ENCODE assay signal across 2 cellular contexts in the genomic region with DNA sequence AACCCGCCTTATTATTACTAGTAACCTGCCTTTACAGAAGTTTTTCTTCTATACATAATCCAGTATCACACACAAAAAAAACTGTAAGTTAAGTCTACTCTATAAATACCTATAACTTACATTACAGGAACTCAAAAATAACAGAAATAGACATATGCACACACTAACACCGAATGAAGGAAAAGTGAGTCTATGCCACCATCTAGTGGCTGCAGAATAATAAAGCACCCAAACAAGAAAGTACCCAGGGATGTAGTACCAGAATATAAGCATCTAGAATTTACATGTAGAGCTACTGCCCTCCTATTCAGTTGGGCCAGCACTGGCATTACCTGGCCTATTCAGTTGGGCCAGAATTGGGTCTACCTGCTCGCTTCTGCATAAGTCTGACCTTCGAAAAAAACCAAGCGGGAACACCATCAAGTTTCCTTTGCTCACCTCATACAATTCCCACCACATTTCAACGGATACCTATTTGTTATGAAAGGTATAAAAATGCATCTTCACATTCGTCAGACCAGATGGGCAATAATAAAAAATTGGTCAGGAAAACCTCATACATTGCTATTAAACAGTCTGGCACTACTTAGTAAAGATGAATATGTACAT.
TF ChIP-seq lines count a peak whose summit lies in the region.

No MANE protein-coding gene starts in this region.

TF ChIP-seq in Ishikawa, 13 proteins besides CTCF, POLR2A, EP300 and RAD21:
- TF ChIP-seq YY1 (IDR thresholded peaks at IDR 0.05; ENCODE audit: low read depth), result no peak
- TF ChIP-seq, protein P1, sequence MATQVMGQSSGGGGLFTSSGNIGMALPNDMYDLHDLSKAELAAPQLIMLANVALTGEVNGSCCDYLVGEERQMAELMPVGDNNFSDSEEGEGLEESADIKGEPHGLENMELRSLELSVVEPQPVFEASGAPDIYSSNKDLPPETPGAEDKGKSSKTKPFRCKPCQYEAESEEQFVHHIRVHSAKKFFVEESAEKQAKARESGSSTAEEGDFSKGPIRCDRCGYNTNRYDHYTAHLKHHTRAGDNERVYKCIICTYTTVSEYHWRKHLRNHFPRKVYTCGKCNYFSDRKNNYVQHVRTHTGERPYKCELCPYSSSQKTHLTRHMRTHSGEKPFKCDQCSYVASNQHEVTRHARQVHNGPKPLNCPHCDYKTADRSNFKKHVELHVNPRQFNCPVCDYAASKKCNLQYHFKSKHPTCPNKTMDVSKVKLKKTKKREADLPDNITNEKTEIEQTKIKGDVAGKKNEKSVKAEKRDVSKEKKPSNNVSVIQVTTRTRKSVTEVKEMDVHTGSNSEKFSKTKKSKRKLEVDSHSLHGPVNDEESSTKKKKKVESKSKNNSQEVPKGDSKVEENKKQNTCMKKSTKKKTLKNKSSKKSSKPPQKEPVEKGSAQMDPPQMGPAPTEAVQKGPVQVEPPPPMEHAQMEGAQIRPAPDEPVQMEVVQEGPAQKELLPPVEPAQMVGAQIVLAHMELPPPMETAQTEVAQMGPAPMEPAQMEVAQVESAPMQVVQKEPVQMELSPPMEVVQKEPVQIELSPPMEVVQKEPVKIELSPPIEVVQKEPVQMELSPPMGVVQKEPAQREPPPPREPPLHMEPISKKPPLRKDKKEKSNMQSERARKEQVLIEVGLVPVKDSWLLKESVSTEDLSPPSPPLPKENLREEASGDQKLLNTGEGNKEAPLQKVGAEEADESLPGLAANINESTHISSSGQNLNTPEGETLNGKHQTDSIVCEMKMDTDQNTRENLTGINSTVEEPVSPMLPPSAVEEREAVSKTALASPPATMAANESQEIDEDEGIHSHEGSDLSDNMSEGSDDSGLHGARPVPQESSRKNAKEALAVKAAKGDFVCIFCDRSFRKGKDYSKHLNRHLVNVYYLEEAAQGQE (IDR thresholded peaks at IDR 0.05; ENCODE audit: low read depth), result no peak
- TF ChIP-seq FOXM1 (IDR thresholded peaks at IDR 0.05; ENCODE audit: borderline replicate concordance, low read depth), result no peak
- TF ChIP-seq TEAD4 (IDR thresholded peaks at IDR 0.05), result no peak
- TF ChIP-seq, protein P2, sequence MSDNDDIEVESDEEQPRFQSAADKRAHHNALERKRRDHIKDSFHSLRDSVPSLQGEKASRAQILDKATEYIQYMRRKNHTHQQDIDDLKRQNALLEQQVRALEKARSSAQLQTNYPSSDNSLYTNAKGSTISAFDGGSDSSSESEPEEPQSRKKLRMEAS (IDR thresholded peaks at IDR 0.05), result no peak
- TF ChIP-seq CREB1 (IDR thresholded peaks at IDR 0.05; ENCODE audit: low read depth), result no peak
- no peak for TF ChIP-seq EGR1 (IDR thresholded peaks at IDR 0.05)
- TF ChIP-seq, protein P3, sequence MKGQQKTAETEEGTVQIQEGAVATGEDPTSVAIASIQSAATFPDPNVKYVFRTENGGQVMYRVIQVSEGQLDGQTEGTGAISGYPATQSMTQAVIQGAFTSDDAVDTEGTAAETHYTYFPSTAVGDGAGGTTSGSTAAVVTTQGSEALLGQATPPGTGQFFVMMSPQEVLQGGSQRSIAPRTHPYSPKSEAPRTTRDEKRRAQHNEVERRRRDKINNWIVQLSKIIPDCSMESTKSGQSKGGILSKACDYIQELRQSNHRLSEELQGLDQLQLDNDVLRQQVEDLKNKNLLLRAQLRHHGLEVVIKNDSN (IDR thresholded peaks at IDR 0.05), result no peak
- TF ChIP-seq TAF1 (IDR thresholded peaks at IDR 0.05; ENCODE audit: low read depth), result no peak
TF ChIP-seq in Ishikawa: peak in this region for 0.

TF ChIP-seq in HepG2, 621 proteins besides CTCF, POLR2A, EP300 and RAD21:
- peak; percentile 81 for TF ChIP-seq STAG1 (CRISPR knock-in tag; IDR thresholded peaks at IDR 0.05)
- TF ChIP-seq, protein P4, sequence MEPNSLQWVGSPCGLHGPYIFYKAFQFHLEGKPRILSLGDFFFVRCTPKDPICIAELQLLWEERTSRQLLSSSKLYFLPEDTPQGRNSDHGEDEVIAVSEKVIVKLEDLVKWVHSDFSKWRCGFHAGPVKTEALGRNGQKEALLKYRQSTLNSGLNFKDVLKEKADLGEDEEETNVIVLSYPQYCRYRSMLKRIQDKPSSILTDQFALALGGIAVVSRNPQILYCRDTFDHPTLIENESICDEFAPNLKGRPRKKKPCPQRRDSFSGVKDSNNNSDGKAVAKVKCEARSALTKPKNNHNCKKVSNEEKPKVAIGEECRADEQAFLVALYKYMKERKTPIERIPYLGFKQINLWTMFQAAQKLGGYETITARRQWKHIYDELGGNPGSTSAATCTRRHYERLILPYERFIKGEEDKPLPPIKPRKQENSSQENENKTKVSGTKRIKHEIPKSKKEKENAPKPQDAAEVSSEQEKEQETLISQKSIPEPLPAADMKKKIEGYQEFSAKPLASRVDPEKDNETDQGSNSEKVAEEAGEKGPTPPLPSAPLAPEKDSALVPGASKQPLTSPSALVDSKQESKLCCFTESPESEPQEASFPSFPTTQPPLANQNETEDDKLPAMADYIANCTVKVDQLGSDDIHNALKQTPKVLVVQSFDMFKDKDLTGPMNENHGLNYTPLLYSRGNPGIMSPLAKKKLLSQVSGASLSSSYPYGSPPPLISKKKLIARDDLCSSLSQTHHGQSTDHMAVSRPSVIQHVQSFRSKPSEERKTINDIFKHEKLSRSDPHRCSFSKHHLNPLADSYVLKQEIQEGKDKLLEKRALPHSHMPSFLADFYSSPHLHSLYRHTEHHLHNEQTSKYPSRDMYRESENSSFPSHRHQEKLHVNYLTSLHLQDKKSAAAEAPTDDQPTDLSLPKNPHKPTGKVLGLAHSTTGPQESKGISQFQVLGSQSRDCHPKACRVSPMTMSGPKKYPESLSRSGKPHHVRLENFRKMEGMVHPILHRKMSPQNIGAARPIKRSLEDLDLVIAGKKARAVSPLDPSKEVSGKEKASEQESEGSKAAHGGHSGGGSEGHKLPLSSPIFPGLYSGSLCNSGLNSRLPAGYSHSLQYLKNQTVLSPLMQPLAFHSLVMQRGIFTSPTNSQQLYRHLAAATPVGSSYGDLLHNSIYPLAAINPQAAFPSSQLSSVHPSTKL (CRISPR knock-in tag; IDR thresholded peaks at IDR 0.05), result peak; percentile 8; the same call in 1 of the 2 replicates
- TF ChIP-seq HNRNPUL1 (IDR thresholded peaks at IDR 0.05; ENCODE audit: low read depth, low read length), result no peak
- TF ChIP-seq SMC3 (IDR thresholded peaks at IDR 0.05; ENCODE audit: low read length), result peak; percentile 66; the same call in 1 of the 2 replicates
- TF ChIP-seq, protein P5, sequence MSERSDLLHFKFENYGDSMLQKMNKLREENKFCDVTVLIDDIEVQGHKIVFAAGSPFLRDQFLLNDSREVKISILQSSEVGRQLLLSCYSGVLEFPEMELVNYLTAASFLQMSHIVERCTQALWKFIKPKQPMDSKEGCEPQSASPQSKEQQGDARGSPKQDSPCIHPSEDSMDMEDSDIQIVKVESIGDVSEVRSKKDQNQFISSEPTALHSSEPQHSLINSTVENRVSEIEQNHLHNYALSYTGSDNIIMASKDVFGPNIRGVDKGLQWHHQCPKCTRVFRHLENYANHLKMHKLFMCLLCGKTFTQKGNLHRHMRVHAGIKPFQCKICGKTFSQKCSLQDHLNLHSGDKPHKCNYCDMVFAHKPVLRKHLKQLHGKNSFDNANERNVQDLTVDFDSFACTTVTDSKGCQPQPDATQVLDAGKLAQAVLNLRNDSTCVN (CRISPR knock-in tag; IDR thresholded peaks at IDR 0.05; ENCODE audit: borderline replicate concordance), result no peak
